In the genomic region with DNA sequence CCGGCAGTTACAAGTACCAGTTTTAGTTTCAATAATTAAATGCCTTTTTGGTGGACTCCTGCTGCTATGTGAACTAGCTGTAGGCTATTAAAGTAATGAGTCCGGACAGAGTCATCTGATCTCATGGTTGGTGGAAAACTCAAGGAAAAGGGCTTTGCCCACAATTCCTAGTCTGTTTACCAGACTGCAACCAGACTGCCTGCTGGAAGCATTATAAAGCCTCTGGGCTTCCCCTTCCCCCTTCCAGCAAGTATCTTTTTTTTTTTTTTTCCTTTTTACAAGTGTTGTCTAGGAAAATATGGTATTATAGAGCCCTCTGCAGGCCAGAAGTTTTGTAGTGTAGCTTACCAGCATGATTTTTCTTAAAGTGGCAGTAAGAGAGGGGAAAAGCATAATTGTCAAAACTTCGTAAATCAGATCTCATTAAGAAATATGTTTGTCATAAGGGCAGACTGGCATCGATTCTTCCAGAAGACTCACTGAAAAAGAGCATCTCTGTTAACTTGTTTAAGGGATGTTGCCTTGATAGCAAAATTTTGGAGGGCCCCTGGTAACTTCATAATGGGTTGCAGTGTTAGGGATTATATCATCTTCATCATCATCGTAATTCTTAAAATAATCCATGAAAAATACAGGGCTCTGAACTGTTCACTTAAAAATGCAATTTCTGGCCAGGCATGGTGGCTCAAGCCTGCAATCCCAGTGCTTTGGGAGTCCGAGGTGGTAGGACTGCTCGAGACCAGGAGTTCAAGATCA, we compare ENCODE assay signal across 8 cellular contexts.
DNase-seq lines count a peak whose midpoint lies in the region; ATAC-seq and TF ChIP-seq lines count a peak whose summit lies in the region.

No MANE protein-coding gene starts in this region.

- H3K27me3 Mint-ChIP-seq in natural killer cell (ENCODE audit: low read depth in 2 of 2), result no peaks in the 10 kb centered on the region

- peak overlapping the region; percentile 23 for H3K4me3 ChIP-seq in epithelial cell of proximal tubule (ENCODE audit: low read depth, low read length)

- H3K9me3 Mint-ChIP-seq in natural killer cell, result no peaks in the 10 kb centered on the region

- peaks cover 44 to 49% of the 10 kb centered on the region in 2 donors for H3K4me1 Mint-ChIP-seq in natural killer cell

- no peak overlapping the region for H3K4me3 Mint-ChIP-seq in natural killer cell

- TF ChIP-seq CTCF in epithelial cell of proximal tubule (conservative IDR thresholded peaks at IDR 0.05; ENCODE audit: low read depth, low read length) (peak; percentile 67), natural killer cell (IDR thresholded peaks at IDR 0.05) (no peak)

- ATAC-seq in GM21423 (IDR thresholded peaks at IDR 0.05; ENCODE audit: unreplicated experiment) (peak; percentile 49), natural killer cell (peak; percentile 30 to 77 (median 68))

- intact Hi-C loops in natural killer cell (cut with micrococcal nuclease), result loop anchor here (1.0 kb wide), 1 partner anchor 725 kb away; no protein-coding TSS in a partner anchor

- DNase-seq in COLO829 (ENCODE audit: low spot score) (peak; percentile 90), NCI-H1417 (lab: John Stamatoyannopoulos, UW) (peak; percentile 78 to 98 (median 82)), SIG-M5 treated with dmso at 0.1 percent for 504 hours (lab: John Stamatoyannopoulos, UW; ENCODE audit: unreplicated experiment) (peak; percentile 76), epithelial cell of proximal tubule (ENCODE audit: low read depth) (peak; percentile 75), natural killer cell (no peak), activated gamma-delta T cell (lab: John Stamatoyannopoulos, UW) (no peak)
- no peak for DNase-seq in effector CD4-positive, alpha-beta T cell

- H3K36me3 Mint-ChIP-seq in natural killer cell, result no peaks in the 10 kb centered on the region

- H3K27ac Mint-ChIP-seq in natural killer cell, result peak overlapping the region in 1 of 2 donors; percentile 46

Comparison
In these comparisons a context has a peak if more than half of its experiments do, and no peak if none do; other contexts are left out.
1. DNase-seq: peak in COLO829 (single experiment), NCI-H1417 (3 of 3), SIG-M5 treated with dmso at 0.1 percent for 504 hours (single experiment) and epithelial cell of proximal tubule (single experiment); none in natural killer cell (single experiment), activated gamma-delta T cell (single experiment) and effector CD4-positive, alpha-beta T cell (single experiment).